In the genomic region with DNA sequence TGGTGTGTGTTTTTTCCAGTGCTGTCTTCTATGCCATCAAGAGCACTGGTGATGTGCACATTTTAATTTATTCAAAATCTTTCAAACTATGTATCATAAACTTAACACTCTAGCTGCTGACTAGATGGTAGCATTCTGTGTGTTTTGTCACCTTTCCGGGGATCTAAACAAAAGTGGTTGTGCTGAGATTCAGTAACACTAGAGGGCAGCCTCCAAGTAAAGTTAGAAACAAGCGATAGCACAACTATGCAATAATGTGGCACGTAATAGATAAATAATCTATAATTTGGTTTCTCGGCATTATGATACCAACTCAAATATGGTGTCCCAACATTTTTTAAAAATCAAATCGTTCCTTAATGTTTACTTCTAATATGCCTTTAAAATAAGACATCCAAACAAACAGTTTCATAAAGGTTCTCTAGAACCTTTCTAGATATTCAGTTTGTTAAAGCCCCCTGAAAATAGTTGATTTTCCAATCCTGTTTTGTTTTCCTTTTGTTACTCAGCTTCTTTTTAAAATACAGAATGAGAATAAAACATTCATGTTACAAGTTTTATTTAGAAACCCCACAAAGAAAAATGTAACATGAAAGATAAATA, we compare ENCODE assay signal across 8 cellular contexts. TPM values are rescaled to one million over a fixed set of nuclear protein-coding genes. Genes with fewer than 3 reads are reported as not detected.
DNase-seq lines count a peak whose midpoint lies in the region; ATAC-seq and TF ChIP-seq lines count a peak whose summit lies in the region.

No MANE protein-coding gene starts in this region.

- no peak for TF ChIP-seq POLR2A in right lobe of liver (IDR thresholded peaks at IDR 0.05)

- no peaks in the 10 kb centered on the region for H3K4me1 ChIP-seq in right lobe of liver

- ATAC-seq in HG02884 (IDR thresholded peaks at IDR 0.05; ENCODE audit: unreplicated experiment) (peak; percentile 60), right lobe of liver (peak; percentile 62 to 75 (median 66)), HG02970 (IDR thresholded peaks at IDR 0.05; ENCODE audit: low FRiP score, unreplicated experiment) (no peak)

- H3K27me3 Mint-ChIP-seq in activated CD4-positive, alpha-beta T cell treated with anti-CD3 and anti-CD28 coated beads, Interleukin-2, amount 10 ng/mL, durations not matched to agents 24 days and 14 days: no peaks in the 10 kb centered on the region

- TF ChIP-seq CTCF in right lobe of liver (IDR thresholded peaks at IDR 0.05): peak; percentile 44 to 65 (median 59)

- no peaks in the 10 kb centered on the region for H3K9me3 ChIP-seq in right lobe of liver

- H3K4me3 Mint-ChIP-seq in activated CD4-positive, alpha-beta T cell treated with anti-CD3 and anti-CD28 coated beads, Interleukin-2, amount 10 ng/mL, durations not matched to agents 24 days and 14 days: no peak overlapping the region

- no peak overlapping the region for H3K27ac Mint-ChIP-seq in activated CD4-positive, alpha-beta T cell treated with anti-CD3 and anti-CD28 coated beads, Interleukin-2, amount 10 ng/mL, durations not matched to agents 24 days and 14 days

- H3K4me3 ChIP-seq in right lobe of liver: no peak overlapping the region

- intact Hi-C loops in right lobe of liver (cut with DNase I): no loop called here
- intact Hi-C loops in posterior vena cava (cut with DNase I): no loop called here
- intact Hi-C loops in activated CD4-positive, alpha-beta T cell treated with anti-CD3 and anti-CD28 coated beads, Interleukin-2, amount 10 ng/mL, durations not matched to agents 24 days and 14 days (cut with micrococcal nuclease): no loop called here

- 17% methylated on average over 5 of the region's 5 CpGs for WGBS in right lobe of liver (ENCODE audit: insufficient coverage, low coverage, low lambda C conversion rate, missing lambda C conversion rate)

- H3K4me1 Mint-ChIP-seq in activated CD4-positive, alpha-beta T cell treated with anti-CD3 and anti-CD28 coated beads, Interleukin-2, amount 10 ng/mL, durations not matched to agents 24 days and 14 days: no peaks in the 10 kb centered on the region

- H3K36me3 Mint-ChIP-seq in activated CD4-positive, alpha-beta T cell treated with anti-CD3 and anti-CD28 coated beads, Interleukin-2, amount 10 ng/mL, durations not matched to agents 24 days and 14 days (ENCODE audit: low read depth): no peaks in the 10 kb centered on the region

- no peak overlapping the region for H3K27ac ChIP-seq in right lobe of liver

- DNase-seq in G401 (ENCODE audit: low spot score) (peak; percentile 54), amniotic stem cell (lab: John Stamatoyannopoulos, UW) (peak; percentile 12), right lobe of liver (no peak), posterior vena cava (ENCODE audit: low spot score) (no peak), NCI-H526 treated with DMSO at 0.1 percent for 48 hours (lab: John Stamatoyannopoulos, UW) (no peak)
- DNase-seq in activated CD4-positive, alpha-beta T cell treated with anti-CD3 and anti-CD28 coated beads, Interleukin-2, amount 10 ng/mL, durations not matched to agents 24 days and 14 days: no peak

- no peaks in the 10 kb centered on the region for H3K27me3 ChIP-seq in right lobe of liver

- H3K36me3 ChIP-seq in right lobe of liver: no peaks in the 10 kb centered on the region

- no peaks in the 10 kb centered on the region for H3K9me3 Mint-ChIP-seq in activated CD4-positive, alpha-beta T cell treated with anti-CD3 and anti-CD28 coated beads, Interleukin-2, amount 10 ng/mL, durations not matched to agents 24 days and 14 days

- in situ Hi-C loops in G401 (cut with HindIII; ENCODE audit: low sequenced_read_pairs): no loop called here

RNA-seq across cellular contexts. Expression of a gene that starts 16.9 kb away (rescaled TPM):
- total RNA-seq in G401 (2014; rRNA removed; shearing (Covaris generic)): not detected in 2 replicates
- total RNA-seq in right lobe of liver (10 to 100 TPM in 1 of 6 experiments, 1 to 10 TPM in 5; 4.5 to 12.0 (median 8.4) TPM), posterior vena cava (10 to 100 TPM; 18.6 to 24.9 TPM)
- 0.19 and 0.24 TPM in 2 replicates for total RNA-seq in activated CD4-positive, alpha-beta T cell treated with anti-CD3 and anti-CD28 coated beads, Interleukin-2, amount 10 ng/mL, durations not matched to agents 24 days and 14 days

Comparison
In these comparisons a context has a peak if more than half of its experiments do, and no peak if none do; other contexts are left out.
1. DNase-seq: peak in G401 (single experiment) and amniotic stem cell (single experiment); none in right lobe of liver (0 of 3), posterior vena cava (single experiment), NCI-H526 treated with DMSO at 0.1 percent for 48 hours (single experiment) and activated CD4-positive, alpha-beta T cell treated with anti-CD3 and anti-CD28 coated beads, Interleukin-2, amount 10 ng/mL, durations not matched to agents 24 days and 14 days (single experiment).